15 cellular contexts compared by ENCODE assay signal in genomic region chr22:39220897-39221850, GRCh38. TPM values are rescaled to one million over a fixed set of nuclear protein-coding genes. Genes with fewer than 3 reads are reported as not detected.
DNase-seq lines count a peak whose midpoint lies in the region; ATAC-seq, FAIRE-seq and TF ChIP-seq lines count a peak whose summit lies in the region.
"Had no signal": no experiment of that assay in that cellular context is flagged by ENCODE, and none has a peak within 500 bp of the region (broad histone marks: within the 10 kb centered on the region; RNA-seq: fewer than 3 reads in every experiment).

No MANE protein-coding gene starts in this region.

- H3K27me3 Mint-ChIP-seq in activated CD8-positive, alpha-beta T cell treated with anti-CD3 and anti-CD28 coated beads for 36 hours: peaks cover 3% of the 10 kb centered on the region
- H3K27me3 Mint-ChIP-seq in activated CD8-positive, alpha-beta T cell treated with anti-CD3 and anti-CD28 coated beads, Interleukin-2, amount 10 ng/mL, durations not matched to agents 7 days and 5 days (ENCODE audit: low read depth): peaks cover 23% of the 10 kb centered on the region
- peaks cover 75% of the 10 kb centered on the region for H3K27me3 Mint-ChIP-seq in stimulated activated memory B cell treated with anti-CD40 and anti-IgM and Interleukin-4, amounts not matched to agents 10 μg/mL and 1 μg/mL and 100 μg/mL, for 72 hours
- H3K27me3 Mint-ChIP-seq in type B pancreatic cell: no peaks in the 10 kb centered on the region

- no peak for DNase-seq in activated CD8-positive, alpha-beta T cell treated with anti-CD3 and anti-CD28 coated beads for 36 hours
- DNase-seq in activated CD8-positive, alpha-beta T cell treated with anti-CD3 and anti-CD28 coated beads, Interleukin-2, amount 10 ng/mL, durations not matched to agents 7 days and 5 days: no peak
- DNase-seq in adipocyte (ENCODE audit: low read depth): peak; percentile 14
- no peak for DNase-seq in left ventricle myocardium inferior
- no peak for DNase-seq in GM19239 (ENCODE audit: insufficient read length, low spot score)
- no peak for DNase-seq in type B pancreatic cell (ENCODE audit: extremely low spot score, unreplicated experiment)
- DNase-seq: cortex of kidney, DMS79 treated with DMSO at 0.1 percent for 48 hours, hypothalamus, small intestine had no signal

- H3K4me3 ChIP-seq in adipocyte (ENCODE audit: low read length) (no peak overlapping the region), left ventricle myocardium inferior (no peak overlapping the region)
- H3K4me3 ChIP-seq: A549, Peyer's patch had no signal

- ATAC-seq in activated CD8-positive, alpha-beta T cell treated with anti-CD3 and anti-CD28 coated beads for 36 hours: peak; percentile 53
- ATAC-seq in activated CD8-positive, alpha-beta T cell treated with anti-CD3 and anti-CD28 coated beads, Interleukin-2, amount 10 ng/mL, durations not matched to agents 7 days and 5 days: no peak
- ATAC-seq in stimulated activated memory B cell treated with anti-CD40 and anti-IgM and Interleukin-4, amounts not matched to agents 10 μg/mL and 1 μg/mL and 100 μg/mL, for 72 hours: peak; percentile 47
- ATAC-seq in GM19467 (IDR thresholded peaks at IDR 0.05; ENCODE audit: unreplicated experiment): no peak

- H3K4me1 Mint-ChIP-seq in activated CD8-positive, alpha-beta T cell treated with anti-CD3 and anti-CD28 coated beads for 36 hours (ENCODE audit: low read depth): peaks cover 6% of the 10 kb centered on the region
- peaks cover 8% of the 10 kb centered on the region for H3K4me1 Mint-ChIP-seq in activated CD8-positive, alpha-beta T cell treated with anti-CD3 and anti-CD28 coated beads, Interleukin-2, amount 10 ng/mL, durations not matched to agents 7 days and 5 days (ENCODE audit: low read depth)
- peaks cover 6% of the 10 kb centered on the region for H3K4me1 Mint-ChIP-seq in stimulated activated memory B cell treated with anti-CD40 and anti-IgM and Interleukin-4, amounts not matched to agents 10 μg/mL and 1 μg/mL and 100 μg/mL, for 72 hours
- H3K4me1 Mint-ChIP-seq in type B pancreatic cell (ENCODE audit: unreplicated experiment): no peaks in the 10 kb centered on the region

- FAIRE-seq in GM19239 (lab: Jason Lieb, UNC): no peak
- FAIRE-seq: A549, small intestine had no signal

- intact Hi-C loops in activated CD8-positive, alpha-beta T cell treated with anti-CD3 and anti-CD28 coated beads for 36 hours (cut with micrococcal nuclease): no loop called here
- intact Hi-C loops in left ventricle myocardium inferior (cut with micrococcal nuclease): no loop called here

- CTCF ChIA-PET in activated CD8-positive, alpha-beta T cell treated with anti-CD3 and anti-CD28 coated beads for 36 hours (lab: Charles Lee): interaction anchor here (1.3 to 2.0 kb wide), 2 partner anchors 51 to 90 kb away, joined by 5 read pairs; no protein-coding TSS in a partner anchor
- CTCF ChIA-PET in activated CD8-positive, alpha-beta T cell treated with anti-CD3 and anti-CD28 coated beads, Interleukin-2, amount 10 ng/mL, durations not matched to agents 7 days and 5 days (lab: Charles Lee): interaction anchor here (1.6 kb wide), 1 partner anchor 50 kb away, joined by 6 read pairs; no protein-coding TSS in a partner anchor

- H3K27ac Mint-ChIP-seq in activated CD8-positive, alpha-beta T cell treated with anti-CD3 and anti-CD28 coated beads for 36 hours: peak overlapping the region; percentile 47
- no peak overlapping the region for H3K27ac Mint-ChIP-seq in activated CD8-positive, alpha-beta T cell treated with anti-CD3 and anti-CD28 coated beads, Interleukin-2, amount 10 ng/mL, durations not matched to agents 7 days and 5 days
- H3K27ac Mint-ChIP-seq in stimulated activated memory B cell treated with anti-CD40 and anti-IgM and Interleukin-4, amounts not matched to agents 10 μg/mL and 1 μg/mL and 100 μg/mL, for 72 hours: no peak overlapping the region
- no peak overlapping the region for H3K27ac Mint-ChIP-seq in type B pancreatic cell

- H3K4me1 ChIP-seq in adipocyte (ENCODE audit: control insufficient read depth, insufficient read depth, low read length): peaks cover 7% of the 10 kb centered on the region
- peaks cover 21% of the 10 kb centered on the region for H3K4me1 ChIP-seq in left ventricle myocardium inferior
- H3K4me1 ChIP-seq: Peyer's patch had no signal

- peak overlapping the region; percentile 63 for H3K27ac ChIP-seq in left ventricle myocardium inferior (replicated peaks)
- H3K27ac ChIP-seq: A549, Peyer's patch, VCaP had no signal

- POLR2A ChIA-PET in activated CD8-positive, alpha-beta T cell treated with anti-CD3 and anti-CD28 coated beads for 36 hours (lab: Charles Lee): interaction anchor here (0.6 to 3.0 kb wide), 2 partner anchors 10 to 16 kb away, joined by 4 to 9 read pairs; no protein-coding TSS in a partner anchor
- POLR2A ChIA-PET in activated CD8-positive, alpha-beta T cell treated with anti-CD3 and anti-CD28 coated beads, Interleukin-2, amount 10 ng/mL, durations not matched to agents 7 days and 5 days (lab: Charles Lee): no interaction called here

- no peak overlapping the region for H3K4me3 Mint-ChIP-seq in activated CD8-positive, alpha-beta T cell treated with anti-CD3 and anti-CD28 coated beads for 36 hours
- H3K4me3 Mint-ChIP-seq in activated CD8-positive, alpha-beta T cell treated with anti-CD3 and anti-CD28 coated beads, Interleukin-2, amount 10 ng/mL, durations not matched to agents 7 days and 5 days: no peak overlapping the region
- no peak overlapping the region for H3K4me3 Mint-ChIP-seq in stimulated activated memory B cell treated with anti-CD40 and anti-IgM and Interleukin-4, amounts not matched to agents 10 μg/mL and 1 μg/mL and 100 μg/mL, for 72 hours
- H3K4me3 Mint-ChIP-seq in type B pancreatic cell: no peak overlapping the region

- H3K9me3 ChIP-seq in adipocyte (ENCODE audit: control insufficient read depth, low read length): peaks cover 5% of the 10 kb centered on the region
- peaks cover 5% of the 10 kb centered on the region for H3K9me3 ChIP-seq in left ventricle myocardium inferior (replicated peaks)
- H3K9me3 ChIP-seq: A549, Peyer's patch had no signal

- H3K36me3 ChIP-seq in adipocyte (ENCODE audit: control insufficient read depth, insufficient read depth, low read length, severe bottlenecking) (no peaks in the 10 kb centered on the region), left ventricle myocardium inferior (peaks cover 41% of the 10 kb centered on the region)
- H3K36me3 ChIP-seq: Peyer's patch had no signal

- H3K36me3 Mint-ChIP-seq in activated CD8-positive, alpha-beta T cell treated with anti-CD3 and anti-CD28 coated beads for 36 hours (ENCODE audit: low read depth): no peaks in the 10 kb centered on the region
- H3K36me3 Mint-ChIP-seq in activated CD8-positive, alpha-beta T cell treated with anti-CD3 and anti-CD28 coated beads, Interleukin-2, amount 10 ng/mL, durations not matched to agents 7 days and 5 days (ENCODE audit: low read depth): no peaks in the 10 kb centered on the region
- no peaks in the 10 kb centered on the region for H3K36me3 Mint-ChIP-seq in stimulated activated memory B cell treated with anti-CD40 and anti-IgM and Interleukin-4, amounts not matched to agents 10 μg/mL and 1 μg/mL and 100 μg/mL, for 72 hours
- no peaks in the 10 kb centered on the region for H3K36me3 Mint-ChIP-seq in type B pancreatic cell

- H3K9me3 Mint-ChIP-seq in activated CD8-positive, alpha-beta T cell treated with anti-CD3 and anti-CD28 coated beads for 36 hours: peaks cover 3% of the 10 kb centered on the region
- H3K9me3 Mint-ChIP-seq in activated CD8-positive, alpha-beta T cell treated with anti-CD3 and anti-CD28 coated beads, Interleukin-2, amount 10 ng/mL, durations not matched to agents 7 days and 5 days (ENCODE audit: insufficient read depth): no peaks in the 10 kb centered on the region
- peaks cover 9% of the 10 kb centered on the region for H3K9me3 Mint-ChIP-seq in stimulated activated memory B cell treated with anti-CD40 and anti-IgM and Interleukin-4, amounts not matched to agents 10 μg/mL and 1 μg/mL and 100 μg/mL, for 72 hours
- H3K9me3 Mint-ChIP-seq in type B pancreatic cell: peaks cover 15% of the 10 kb centered on the region

- H3K27me3 ChIP-seq in adipocyte (replicated peaks; ENCODE audit: control insufficient read depth, insufficient read depth, low read length) (peaks cover 35% of the 10 kb centered on the region), left ventricle myocardium inferior (ENCODE audit: low read depth) (no peaks in the 10 kb centered on the region)
- H3K27me3 ChIP-seq: Peyer's patch had no signal

- H3K9ac ChIP-seq in adipocyte (ENCODE audit: low read length): no peak overlapping the region

- TF ChIP-seq CTCF in activated CD8-positive, alpha-beta T cell treated with anti-CD3 and anti-CD28 coated beads for 36 hours (IDR thresholded peaks at IDR 0.05): no peak
- no peak for TF ChIP-seq CTCF in left ventricle myocardium inferior (IDR thresholded peaks at IDR 0.05; ENCODE audit: borderline replicate concordance)
- no peak for TF ChIP-seq CTCF in type B pancreatic cell (conservative IDR thresholded peaks at IDR 0.05)

RNA-seq across cellular contexts. Expression of gene PDGFB, which starts 23.6 kb away (rescaled TPM):
- 1 to 10 TPM; 1.7 to 3.0 TPM for total RNA-seq in activated CD8-positive, alpha-beta T cell treated with anti-CD3 and anti-CD28 coated beads for 36 hours
- total RNA-seq in activated CD8-positive, alpha-beta T cell treated with anti-CD3 and anti-CD28 coated beads, Interleukin-2, amount 10 ng/mL, durations not matched to agents 7 days and 5 days: under 1 TPM; 0.18 to 0.34 TPM
- 17.2 TPM for total RNA-seq in left ventricle myocardium inferior
- 2.9 and 5.1 TPM in 2 replicates for total RNA-seq in type B pancreatic cell (ENCODE audit: low replicate concordance)

Comparison
In these comparisons a context has a peak if more than half of its experiments do, and no peak if none do; other contexts are left out.
1. ATAC-seq: peak in activated CD8-positive, alpha-beta T cell treated with anti-CD3 and anti-CD28 coated beads for 36 hours (single experiment) and stimulated activated memory B cell treated with anti-CD40 and anti-IgM and Interleukin-4, amounts not matched to agents 10 μg/mL and 1 μg/mL and 100 μg/mL, for 72 hours (single experiment); none in activated CD8-positive, alpha-beta T cell treated with anti-CD3 and anti-CD28 coated beads, Interleukin-2, amount 10 ng/mL, durations not matched to agents 7 days and 5 days (single experiment) and GM19467 (single experiment).